In the genomic region with DNA sequence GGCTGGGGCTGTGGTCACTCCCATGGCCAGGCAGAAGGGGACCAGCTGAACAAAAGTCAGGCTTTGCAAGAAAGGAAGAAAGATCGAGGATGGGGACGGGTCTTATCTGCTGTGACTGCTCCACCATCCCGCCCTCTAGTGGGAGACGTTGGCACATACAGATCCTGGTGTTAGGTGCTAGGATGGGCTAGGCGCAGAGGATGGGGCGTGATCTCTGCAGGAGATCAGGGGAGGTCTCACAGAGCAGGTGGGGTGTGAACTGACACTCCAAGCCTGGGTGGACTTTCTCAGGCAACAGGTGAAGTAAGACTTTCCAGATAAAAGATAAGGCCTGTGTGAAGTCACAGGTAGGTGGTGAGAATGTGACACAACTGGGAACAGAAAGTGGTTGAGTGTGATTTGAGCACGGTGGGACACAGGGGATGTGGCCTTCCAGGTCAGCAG, we compare ENCODE assay signal across 8 cellular contexts.
DNase-seq lines count a peak whose midpoint lies in the region; ATAC-seq and TF ChIP-seq lines count a peak whose summit lies in the region.

No MANE protein-coding gene starts in this region.

- H4K20me1 ChIP-seq in DND-41 (ENCODE audit: insufficient read depth, low read length): no peaks in the 10 kb centered on the region

- H3K9me3 ChIP-seq in DND-41 (ENCODE audit: insufficient read depth, low read length, severe bottlenecking): peaks cover 12% of the 10 kb centered on the region

- H3K36me3 ChIP-seq in DND-41 (ENCODE audit: insufficient read depth, low read length): no peaks in the 10 kb centered on the region

- no peak overlapping the region for H3K4me2 ChIP-seq in DND-41 (ENCODE audit: insufficient read depth, low read length)

- no peak for ATAC-seq in DND-41 (ENCODE audit: insufficient read depth, low read depth)
- peak; percentile 79 for ATAC-seq in left lobe of liver
- no peak for ATAC-seq in GM18868 (IDR thresholded peaks at IDR 0.05; ENCODE audit: unreplicated experiment)
- no peak for ATAC-seq in HG02973 (IDR thresholded peaks at IDR 0.05; ENCODE audit: unreplicated experiment)

- peak; percentile 55 for TF ChIP-seq CTCF in DND-41 (IDR thresholded peaks at IDR 0.05; ENCODE audit: borderline replicate concordance, extremely low read depth, low read length, poor library complexity, severe bottlenecking)

- no peak overlapping the region for H2AFZ ChIP-seq in DND-41 (ENCODE audit: low read depth, low read length)

- no peaks in the 10 kb centered on the region for H3K4me1 ChIP-seq in DND-41 (ENCODE audit: insufficient read depth, low read length)

- no peak overlapping the region for H3K9ac ChIP-seq in DND-41 (ENCODE audit: low read depth, low read length)

- H3K4me3 ChIP-seq in DND-41 (ENCODE audit: low read depth in 1 of 2, low read length in 2 of 2): no peak overlapping the region

- H3K27ac ChIP-seq in DND-41 (ENCODE audit: low read length): no peak overlapping the region

- H3K27me3 ChIP-seq in DND-41 (ENCODE audit: insufficient read depth, low read length, poor library complexity): no peaks in the 10 kb centered on the region

- peak; percentile 21 for DNase-seq in DND-41
- peak; percentile 62 for DNase-seq in NAMALWA (ENCODE audit: low spot score)
- peak; percentile 42 for DNase-seq in activated naive CD4-positive, alpha-beta T cell treated with anti-CD3 and anti-CD28 coated beads, Interleukin-2, amount 50 U/mL, for 16 hours
- no peak for DNase-seq in left lobe of liver (ENCODE audit: low spot score)
- DNase-seq in SW480 (ENCODE audit: low spot score): no peak
- no peak for DNase-seq in NCI-H187 (lab: John Stamatoyannopoulos, UW)

- H3K79me2 ChIP-seq in DND-41 (ENCODE audit: insufficient read depth, low read length): no peaks in the 10 kb centered on the region

Comparison
In these comparisons a context has a peak if more than half of its experiments do, and no peak if none do; other contexts are left out.
1. DNase-seq: peak in DND-41 (single experiment), NAMALWA (single experiment) and activated naive CD4-positive, alpha-beta T cell treated with anti-CD3 and anti-CD28 coated beads, Interleukin-2, amount 50 U/mL, for 16 hours (single experiment); none in left lobe of liver (single experiment), SW480 (single experiment) and NCI-H187 (0 of 2).